In the genomic region with DNA sequence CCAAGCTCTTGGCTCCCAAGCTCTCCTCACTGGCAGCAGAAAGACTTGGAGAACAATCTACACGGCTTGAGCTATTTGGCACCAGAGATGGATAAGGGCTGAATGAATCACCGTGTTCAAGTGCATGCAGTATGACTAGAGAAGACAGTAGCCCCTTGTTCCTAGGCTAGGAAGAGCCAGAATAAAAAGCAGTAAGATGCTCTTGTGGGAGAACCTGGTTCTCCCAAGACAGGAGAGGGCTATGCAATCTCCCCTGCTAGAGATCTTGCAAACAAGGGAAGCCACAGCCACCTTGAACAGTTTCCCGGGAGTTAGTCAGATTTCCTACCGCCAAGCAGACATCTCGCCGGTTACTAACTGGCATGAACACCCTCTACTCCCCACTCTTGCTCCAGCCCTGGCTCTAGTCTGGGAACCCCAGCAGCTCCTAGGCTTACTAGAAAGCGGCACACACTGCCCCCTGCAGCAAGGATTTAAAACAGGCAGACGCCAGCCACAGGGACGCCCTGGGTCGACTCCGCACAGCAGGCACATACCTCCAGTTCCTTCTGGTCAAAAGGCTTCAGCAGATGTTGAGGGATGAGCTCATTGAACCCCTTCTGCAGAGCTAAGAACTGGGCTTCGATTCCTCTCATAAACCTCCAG, we compare ENCODE assay signal across 8 cellular contexts.
A peak's percentile ranks its signal among the peaks of the same experiment; 100 is the strongest.
DNase-seq lines count a peak whose midpoint lies in the region; ATAC-seq, FAIRE-seq and TF ChIP-seq lines count a peak whose summit lies in the region.

No MANE protein-coding gene starts in this region.

- peaks cover 10% of the 10 kb centered on the region; the same call in 1 of the 2 replicates for H4K20me1 ChIP-seq in K562 (replicated peaks; ENCODE audit: control insufficient read depth, insufficient read depth, low read length)

- H3K9ac ChIP-seq in K562 (ENCODE audit: insufficient read depth in 1 of 2, low read depth in 2 of 2, low read length in 2 of 2) = no peak overlapping the region

- H3K9me3 ChIP-seq in K562 (replicated peaks; ENCODE audit: control insufficient read depth, insufficient read depth, low read depth, low read length) = no peaks in the 10 kb centered on the region

- peak in 1 of 2 experiments; percentile 18; a peak in 1 of 4 replicates for TF ChIP-seq RAD21 in K562 (CRISPR knock-in tag; conservative IDR thresholded peaks at IDR 0.05 in 1 of 2, IDR thresholded peaks at IDR 0.05 in 1 of 2)

- POLR2A ChIA-PET in K562 (lab: Yijun Ruan, JAX) = interaction anchor here (0.7 to 1.4 kb wide), 3 partner anchors 22 to 370 kb away, joined by 4 read pairs; no protein-coding TSS in a partner anchor

- no peak overlapping the region for H3K4me2 ChIP-seq in K562 (ENCODE audit: insufficient read depth, low read length)

- DNase-seq in AG10803 (ENCODE audit: low read depth) = peak; percentile 87
- DNase-seq in HK-2 (ENCODE audit: unreplicated experiment) = peak; percentile 20
- DNase-seq in K562 (ENCODE audit: extremely low read depth in 1 of 4, low spot score in 3 of 4) = peak; percentile 35 to 47 (median 44)
- DNase-seq in kidney tubule cell (ENCODE audit: low spot score) = peak; percentile 64
- DNase-seq in T-helper 1 cell = no peak
- no peak for DNase-seq in NCI-H1436 treated with DMSO at 0.1 percent for 48 hours (lab: John Stamatoyannopoulos, UW)

- no peak overlapping the region for H2AFZ ChIP-seq in K562 (ENCODE audit: low read depth, low read length)

- no peaks in the 10 kb centered on the region for H3K9me1 ChIP-seq in K562 (ENCODE audit: control insufficient read depth, insufficient read depth, low read length)

- peak; percentile 66 for TF ChIP-seq CTCF in AG10803 (conservative IDR thresholded peaks at IDR 0.05; ENCODE audit: low read length)
- peak; percentile 43 to 53 (median 49) for TF ChIP-seq CTCF in K562 (IDR thresholded peaks at IDR 0.05 in 2 of 3, conservative IDR thresholded peaks at IDR 0.05 in 1 of 3; ENCODE audit: insufficient read depth in 2 of 3, low read depth in 1 of 3, low read length in 3 of 3)

- in situ Hi-C loops in K562 (cut with MboI) = no loop called here

- H3K27me3 ChIP-seq in K562 (ENCODE audit: control insufficient read depth in 2 of 2, insufficient read depth in 2 of 2, low read length in 2 of 2) = no peaks in the 10 kb centered on the region

- no peak overlapping the region for H3K27ac ChIP-seq in K562 (ENCODE audit: extremely low read depth, low read depth, low read length)

- intact Hi-C loops in K562 (cut with micrococcal nuclease) = no loop called here

- no peak for TF ChIP-seq EP300 in K562 (IDR thresholded peaks at IDR 0.05; ENCODE audit: low read length)

- H3K4me1 ChIP-seq in K562 (replicated peaks in 1 of 2; ENCODE audit: control insufficient read depth in 2 of 2, insufficient read depth in 2 of 2, low read length in 2 of 2) = no peaks in the 10 kb centered on the region; a peak in 4 of 5 replicates

- no peak for FAIRE-seq in K562 (lab: Jason Lieb, UNC)

- peaks cover 93% of the 10 kb centered on the region for H3K36me3 ChIP-seq in K562 (ENCODE audit: control insufficient read depth, insufficient read depth, low read length)

- CTCF ChIA-PET in K562 (lab: Yijun Ruan, JAX; ENCODE audit: low intra/inter-chr PET ratio) = no interaction called here

- H3K4me3 ChIP-seq in AG10803 (ENCODE audit: low read length) (no peak overlapping the region), K562 (no peak overlapping the region)

- ATAC-seq in K562 = peak; percentile 71
- no peak for ATAC-seq in HG03159 (IDR thresholded peaks at IDR 0.05; ENCODE audit: unreplicated experiment)
- no peak for ATAC-seq in GM18858 (IDR thresholded peaks at IDR 0.05; ENCODE audit: unreplicated experiment)

- H3K79me2 ChIP-seq in K562 (ENCODE audit: control insufficient read depth, insufficient read depth, low read length) = no peaks in the 10 kb centered on the region

- WGBS in K562 (ENCODE audit: insufficient coverage, low coverage, missing lambda C conversion rate) = 90% methylated on average over 12 of the region's 12 CpGs

- no peak for TF ChIP-seq POLR2A in K562 (conservative IDR thresholded peaks at IDR 0.05)

- no TSS peak for BruUV-seq in K562 (replicated peaks; lab: Mats Ljungman, UMichigan)

TF ChIP-seq in K562, 482 proteins besides CTCF, POLR2A, EP300 and RAD21 (continues in another document):
- TF ChIP-seq, protein P1, sequence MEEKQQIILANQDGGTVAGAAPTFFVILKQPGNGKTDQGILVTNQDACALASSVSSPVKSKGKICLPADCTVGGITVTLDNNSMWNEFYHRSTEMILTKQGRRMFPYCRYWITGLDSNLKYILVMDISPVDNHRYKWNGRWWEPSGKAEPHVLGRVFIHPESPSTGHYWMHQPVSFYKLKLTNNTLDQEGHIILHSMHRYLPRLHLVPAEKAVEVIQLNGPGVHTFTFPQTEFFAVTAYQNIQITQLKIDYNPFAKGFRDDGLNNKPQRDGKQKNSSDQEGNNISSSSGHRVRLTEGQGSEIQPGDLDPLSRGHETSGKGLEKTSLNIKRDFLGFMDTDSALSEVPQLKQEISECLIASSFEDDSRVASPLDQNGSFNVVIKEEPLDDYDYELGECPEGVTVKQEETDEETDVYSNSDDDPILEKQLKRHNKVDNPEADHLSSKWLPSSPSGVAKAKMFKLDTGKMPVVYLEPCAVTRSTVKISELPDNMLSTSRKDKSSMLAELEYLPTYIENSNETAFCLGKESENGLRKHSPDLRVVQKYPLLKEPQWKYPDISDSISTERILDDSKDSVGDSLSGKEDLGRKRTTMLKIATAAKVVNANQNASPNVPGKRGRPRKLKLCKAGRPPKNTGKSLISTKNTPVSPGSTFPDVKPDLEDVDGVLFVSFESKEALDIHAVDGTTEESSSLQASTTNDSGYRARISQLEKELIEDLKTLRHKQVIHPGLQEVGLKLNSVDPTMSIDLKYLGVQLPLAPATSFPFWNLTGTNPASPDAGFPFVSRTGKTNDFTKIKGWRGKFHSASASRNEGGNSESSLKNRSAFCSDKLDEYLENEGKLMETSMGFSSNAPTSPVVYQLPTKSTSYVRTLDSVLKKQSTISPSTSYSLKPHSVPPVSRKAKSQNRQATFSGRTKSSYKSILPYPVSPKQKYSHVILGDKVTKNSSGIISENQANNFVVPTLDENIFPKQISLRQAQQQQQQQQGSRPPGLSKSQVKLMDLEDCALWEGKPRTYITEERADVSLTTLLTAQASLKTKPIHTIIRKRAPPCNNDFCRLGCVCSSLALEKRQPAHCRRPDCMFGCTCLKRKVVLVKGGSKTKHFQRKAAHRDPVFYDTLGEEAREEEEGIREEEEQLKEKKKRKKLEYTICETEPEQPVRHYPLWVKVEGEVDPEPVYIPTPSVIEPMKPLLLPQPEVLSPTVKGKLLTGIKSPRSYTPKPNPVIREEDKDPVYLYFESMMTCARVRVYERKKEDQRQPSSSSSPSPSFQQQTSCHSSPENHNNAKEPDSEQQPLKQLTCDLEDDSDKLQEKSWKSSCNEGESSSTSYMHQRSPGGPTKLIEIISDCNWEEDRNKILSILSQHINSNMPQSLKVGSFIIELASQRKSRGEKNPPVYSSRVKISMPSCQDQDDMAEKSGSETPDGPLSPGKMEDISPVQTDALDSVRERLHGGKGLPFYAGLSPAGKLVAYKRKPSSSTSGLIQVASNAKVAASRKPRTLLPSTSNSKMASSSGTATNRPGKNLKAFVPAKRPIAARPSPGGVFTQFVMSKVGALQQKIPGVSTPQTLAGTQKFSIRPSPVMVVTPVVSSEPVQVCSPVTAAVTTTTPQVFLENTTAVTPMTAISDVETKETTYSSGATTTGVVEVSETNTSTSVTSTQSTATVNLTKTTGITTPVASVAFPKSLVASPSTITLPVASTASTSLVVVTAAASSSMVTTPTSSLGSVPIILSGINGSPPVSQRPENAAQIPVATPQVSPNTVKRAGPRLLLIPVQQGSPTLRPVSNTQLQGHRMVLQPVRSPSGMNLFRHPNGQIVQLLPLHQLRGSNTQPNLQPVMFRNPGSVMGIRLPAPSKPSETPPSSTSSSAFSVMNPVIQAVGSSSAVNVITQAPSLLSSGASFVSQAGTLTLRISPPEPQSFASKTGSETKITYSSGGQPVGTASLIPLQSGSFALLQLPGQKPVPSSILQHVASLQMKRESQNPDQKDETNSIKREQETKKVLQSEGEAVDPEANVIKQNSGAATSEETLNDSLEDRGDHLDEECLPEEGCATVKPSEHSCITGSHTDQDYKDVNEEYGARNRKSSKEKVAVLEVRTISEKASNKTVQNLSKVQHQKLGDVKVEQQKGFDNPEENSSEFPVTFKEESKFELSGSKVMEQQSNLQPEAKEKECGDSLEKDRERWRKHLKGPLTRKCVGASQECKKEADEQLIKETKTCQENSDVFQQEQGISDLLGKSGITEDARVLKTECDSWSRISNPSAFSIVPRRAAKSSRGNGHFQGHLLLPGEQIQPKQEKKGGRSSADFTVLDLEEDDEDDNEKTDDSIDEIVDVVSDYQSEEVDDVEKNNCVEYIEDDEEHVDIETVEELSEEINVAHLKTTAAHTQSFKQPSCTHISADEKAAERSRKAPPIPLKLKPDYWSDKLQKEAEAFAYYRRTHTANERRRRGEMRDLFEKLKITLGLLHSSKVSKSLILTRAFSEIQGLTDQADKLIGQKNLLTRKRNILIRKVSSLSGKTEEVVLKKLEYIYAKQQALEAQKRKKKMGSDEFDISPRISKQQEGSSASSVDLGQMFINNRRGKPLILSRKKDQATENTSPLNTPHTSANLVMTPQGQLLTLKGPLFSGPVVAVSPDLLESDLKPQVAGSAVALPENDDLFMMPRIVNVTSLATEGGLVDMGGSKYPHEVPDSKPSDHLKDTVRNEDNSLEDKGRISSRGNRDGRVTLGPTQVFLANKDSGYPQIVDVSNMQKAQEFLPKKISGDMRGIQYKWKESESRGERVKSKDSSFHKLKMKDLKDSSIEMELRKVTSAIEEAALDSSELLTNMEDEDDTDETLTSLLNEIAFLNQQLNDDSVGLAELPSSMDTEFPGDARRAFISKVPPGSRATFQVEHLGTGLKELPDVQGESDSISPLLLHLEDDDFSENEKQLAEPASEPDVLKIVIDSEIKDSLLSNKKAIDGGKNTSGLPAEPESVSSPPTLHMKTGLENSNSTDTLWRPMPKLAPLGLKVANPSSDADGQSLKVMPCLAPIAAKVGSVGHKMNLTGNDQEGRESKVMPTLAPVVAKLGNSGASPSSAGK (IDR thresholded peaks at IDR 0.05) = no peak
- peak; percentile 94 for TF ChIP-seq ZBTB33 (CRISPR knock-in tag; IDR thresholded peaks at IDR 0.05)

Comparison
In these comparisons a context has a peak if more than half of its experiments do, and no peak if none do; other contexts are left out.
1. DNase-seq: peak in AG10803 (single experiment), HK-2 (single experiment), K562 (4 of 4) and kidney tubule cell (single experiment); none in T-helper 1 cell (0 of 5) and NCI-H1436 treated with DMSO at 0.1 percent for 48 hours (single experiment).